In the genomic region with DNA sequence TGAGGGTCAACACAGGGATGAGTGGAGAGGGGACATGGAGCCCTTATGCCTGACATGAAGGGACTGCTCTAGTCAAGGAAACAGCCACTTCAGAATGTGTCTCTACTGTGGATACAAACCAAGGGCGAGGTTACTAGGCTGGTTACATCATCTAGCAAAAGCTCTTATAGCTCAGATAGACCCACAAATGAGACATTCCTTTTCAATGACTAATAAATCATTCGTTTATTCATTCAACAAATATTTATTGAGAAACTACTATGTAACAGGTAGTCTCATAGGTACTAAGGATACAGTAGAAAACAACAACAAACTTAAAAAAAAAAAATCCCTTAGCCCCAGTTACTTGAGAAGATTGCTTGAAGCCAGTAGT, we compare ENCODE assay signal across 12 cellular contexts.
A peak's percentile ranks its signal among the peaks of the same experiment; 100 is the strongest.
DNase-seq lines count a peak whose midpoint lies in the region; ATAC-seq, FAIRE-seq and TF ChIP-seq lines count a peak whose summit lies in the region.
"Had no signal": no experiment of that assay in that cellular context is flagged by ENCODE, and none has a peak within 500 bp of the region (broad histone marks: within the 10 kb centered on the region; RNA-seq: fewer than 3 reads in every experiment).

No MANE protein-coding gene starts in this region.

- TF ChIP-seq CTCF in RWPE1 (conservative IDR thresholded peaks at IDR 0.05; ENCODE audit: low read depth) (no peak), epithelial cell of proximal tubule (conservative IDR thresholded peaks at IDR 0.05; ENCODE audit: low read depth, low read length) (no peak), omental fat pad (IDR thresholded peaks at IDR 0.05) (no peak)

- POLR2A ChIA-PET in RWPE1 (lab: Yijun Ruan, JAX; ENCODE audit: low non-redundant PET) = interaction anchor here (0.7 kb wide), 1 partner anchor 177 kb away, joined by 4 read pairs; no protein-coding TSS in a partner anchor

- FAIRE-seq in GM19239 (lab: Jason Lieb, UNC) = peak; percentile 11

- ATAC-seq in omental fat pad (ENCODE audit: low FRiP score) = peak; percentile 58
- ATAC-seq: activated CD8-positive, alpha-beta T cell treated with anti-CD3 and anti-CD28 coated beads, Interleukin-2, amount 10 ng/mL, durations not matched to agents 7 days and 5 days; natural killer cell; sciatic nerve had no signal

- DNase-seq in GM19239 (ENCODE audit: insufficient read length, low spot score) (no peak), RWPE1 (ENCODE audit: low spot score) (peak; percentile 60), epithelial cell of proximal tubule (ENCODE audit: low read depth) (peak; percentile 35), omental fat pad (ENCODE audit: low spot score) (no peak), HuH-7 (ENCODE audit: low spot score) (no peak), iPS-NIHi7 (ENCODE audit: extremely low spot score) (no peak), NCI-H1694 (lab: John Stamatoyannopoulos, UW) (no peak), GOT3 (lab: John Stamatoyannopoulos, UW) (no peak)
- DNase-seq: activated CD8-positive, alpha-beta T cell treated with anti-CD3 and anti-CD28 coated beads, Interleukin-2, amount 10 ng/mL, durations not matched to agents 7 days and 5 days; immature natural killer cell; natural killer cell had no signal

- CTCF ChIA-PET in RWPE1 (lab: Yijun Ruan, JAX) = interaction anchor here (0.5 kb wide), 2 partner anchors 46 to 76 kb away, joined by 3 to 4 read pairs; no protein-coding TSS in a partner anchor

- no peak overlapping the region for H3K4me3 ChIP-seq in epithelial cell of proximal tubule (ENCODE audit: low read depth, low read length)

- no peak overlapping the region for H3K27ac ChIP-seq in RWPE1

Comparison
In these comparisons a context has a peak if more than half of its experiments do, and no peak if none do; other contexts are left out.
1. DNase-seq: peak in RWPE1 (single experiment) and epithelial cell of proximal tubule (single experiment); none in GM19239 (single experiment), omental fat pad (single experiment), HuH-7 (single experiment), iPS-NIHi7 (single experiment), NCI-H1694 (single experiment) and GOT3 (single experiment).